28 cellular contexts compared by ENCODE assay signal in the genomic region with DNA sequence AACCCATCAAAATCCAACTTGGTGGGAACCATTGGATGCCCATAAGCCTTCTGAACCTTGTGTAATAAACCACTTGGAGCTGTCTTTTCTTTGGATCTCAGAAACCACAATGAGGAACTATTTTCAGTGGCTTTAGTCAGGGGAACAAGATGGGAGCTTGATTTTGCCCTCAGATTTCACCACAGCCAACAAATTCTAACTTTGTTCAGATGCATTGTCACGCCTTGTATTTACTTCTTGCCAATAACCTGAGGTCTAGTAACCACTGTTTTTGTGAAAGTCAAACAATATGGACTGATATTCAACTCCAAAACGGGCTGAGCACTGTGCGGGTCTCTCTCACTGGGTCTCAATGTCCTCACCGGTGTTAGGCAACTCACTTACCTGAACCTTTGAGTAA.
"Had no signal": no experiment of that assay in that cellular context is flagged by ENCODE, and none has a peak within 500 bp of the region (broad histone marks: within the 10 kb centered on the region; RNA-seq: fewer than 3 reads in every experiment).

No MANE protein-coding gene starts in this region.

- ATAC-seq: activated CD4-positive, alpha-beta T cell treated with anti-CD3 and anti-CD28 coated beads for 36 hours; gastroesophageal sphincter; left colon; naive thymus-derived CD4-positive, alpha-beta T cell; stimulated activated naive B cell treated with anti-CD40 and anti-IgM and Interleukin-4, amounts not matched to agents 10 μg/mL and 1 μg/mL and 100 μg/mL, for 72 hours; T-helper 17 cell had no signal

- H3K36me3 ChIP-seq: ascending aorta, cardiac muscle cell, gastroesophageal sphincter, ovary, prostate gland, stomach, thyroid gland, upper lobe of left lung had no signal

- H3K9me3 ChIP-seq: ascending aorta, gastroesophageal sphincter, ovary, prostate gland, stomach, thyroid gland, upper lobe of left lung had no signal

- H3K4me3 ChIP-seq: ascending aorta, cardiac muscle cell, coronary artery, gastroesophageal sphincter, ovary, prostate gland, stomach, thyroid gland, upper lobe of left lung had no signal

- H3K27ac ChIP-seq: ascending aorta, cardiac muscle cell, coronary artery, gastroesophageal sphincter, ovary, prostate gland, stomach, thyroid gland, upper lobe of left lung had no signal

- DNase-seq: activated B cell treated with CpG ODN at 0.5 μM for 24 hours; activated CD4-positive, alpha-beta T cell treated with anti-CD3 and anti-CD28 coated beads for 36 hours; activated CD4-positive, alpha-beta T cell treated with anti-CD3 and anti-CD28 coated beads, Interleukin-2, amount 50 U/mL, for 4 hours; activated CD8-positive, alpha-beta memory T cell treated with anti-CD3 and anti-CD28 coated beads for 24 hours; activated gamma-delta T cell; activated naive CD4-positive, alpha-beta T cell treated with anti-CD3 and anti-CD28 coated beads, Interleukin-2, amount 10 ng/mL, durations not matched to agents 7 days and 5 days; activated naive CD8-positive, alpha-beta T cell treated with anti-CD3 and anti-CD28 coated beads, Interleukin-2, amount 10 ng/mL, durations not matched to agents 7 days and 5 days; activated T-cell treated with anti-CD3 and anti-CD28 coated beads, Interleukin-2, amount 50 U/mL, for 24 hours; hippocampal formation; kidney; left colon; mammary epithelial cell; naive thymus-derived CD4-positive, alpha-beta T cell; ovary; retina; stimulated activated CD4-positive, alpha-beta T cell treated with anti-CD3 and anti-CD28 coated beads, Interleukin-15, amount 100 ng/mL, for 24 hours; stimulated activated CD4-positive, alpha-beta T cell treated with anti-CD3 and anti-CD28 coated beads, Interleukin-2, amount 100 ng/mL, for 24 hours; stimulated activated naive B cell treated with anti-CD40 and anti-IgM and Interleukin-4, amounts not matched to agents 10 μg/mL and 1 μg/mL and 100 μg/mL, for 72 hours; stomach; T-helper 17 cell; T1000; thyroid gland; upper lobe of left lung had no signal

- H3K27me3 ChIP-seq: ascending aorta, gastroesophageal sphincter, ovary, thyroid gland, upper lobe of left lung had no signal

- H3K4me1 ChIP-seq: ascending aorta, gastroesophageal sphincter, prostate gland, stomach, thyroid gland, upper lobe of left lung had no signal
